ENCODE assay signal across 8 cellular contexts in genomic region chr1:203625623-203626189, GRCh38.
DNase-seq lines count a peak whose midpoint lies in the region; ATAC-seq lines count a peak whose summit lies in the region.

No MANE protein-coding gene starts in this region.

- no peaks in the 10 kb centered on the region for H3K9me3 ChIP-seq in subcutaneous abdominal adipose tissue (ENCODE audit: control insufficient read depth in 5 of 5, low read length in 5 of 5)

- DNase-seq in NCI-H2081 (lab: John Stamatoyannopoulos, UW): peak; percentile 33 to 52
- DNase-seq in NCI-H2081 treated with DMSO at 0.1 percent for 48 hours (lab: John Stamatoyannopoulos, UW): no peak
- peak; percentile 26 for DNase-seq in NCI-H1436 treated with DMSO at 0.1 percent for 48 hours (lab: John Stamatoyannopoulos, UW)
- peak; percentile 67 to 68 for DNase-seq in activated CD4-positive, alpha-beta T cell treated with anti-CD3 and anti-CD28 coated beads for 4 hours
- DNase-seq in effector CD8-positive, alpha-beta T cell (lab: John Stamatoyannopoulos, UW): peak; percentile 36
- DNase-seq in middle frontal gyrus (ENCODE audit: extremely low spot score, low spot score): peak; percentile 20

- no peaks in the 10 kb centered on the region for H3K36me3 ChIP-seq in subcutaneous abdominal adipose tissue (ENCODE audit: control insufficient read depth in 5 of 5, insufficient read depth in 5 of 5, low read length in 5 of 5)

- peak overlapping the region; percentile 97 for H3K27ac ChIP-seq in subcutaneous abdominal adipose tissue (ENCODE audit: low read depth, low read length)

- H3K9ac ChIP-seq in subcutaneous abdominal adipose tissue (ENCODE audit: low read length in 5 of 5): peak overlapping the region in 3 of 5 donors; percentile 86 to 93 (median 90)

- no peak for ATAC-seq in GM19395 (IDR thresholded peaks at IDR 0.05; ENCODE audit: unreplicated experiment)

- no peaks in the 10 kb centered on the region for H3K27me3 ChIP-seq in subcutaneous abdominal adipose tissue (ENCODE audit: control insufficient read depth in 5 of 5, insufficient read depth in 4 of 5, low read length in 5 of 5)

- H3K4me1 ChIP-seq in subcutaneous abdominal adipose tissue (ENCODE audit: control insufficient read depth in 5 of 5, insufficient read depth in 5 of 5, low read length in 5 of 5): peaks cover 7 to 61% (median 53%) of the 10 kb centered on the region in 5 donors

- peak overlapping the region; percentile 86 to 98 (median 92) for H3K4me3 ChIP-seq in subcutaneous abdominal adipose tissue (ENCODE audit: low read depth in 1 of 5, low read length in 5 of 5)
